8 cellular contexts compared by ENCODE assay signal in genomic region chr16:29995330-29995910, GRCh38. TPM values are rescaled to one million over a fixed set of nuclear protein-coding genes. Genes with fewer than 3 reads are reported as not detected.
DNase-seq lines count a peak whose midpoint lies in the region; ATAC-seq, FAIRE-seq and TF ChIP-seq lines count a peak whose summit lies in the region.

TSS of gene HIRIP3 (minus strand) at chr16:29995617. CDS start at chr16:29995605, 12 bp downstream.

- H3K27ac Mint-ChIP-seq in T-cell = peak within 1 kb of the TSS; percentile 95 to 97
- peak within 1 kb of the TSS; percentile 99 for H3K27ac Mint-ChIP-seq in activated naive CD8-positive, alpha-beta T cell treated with anti-CD3 and anti-CD28 coated beads, Interleukin-2, amount 50 U/mL, for 24 hours
- H3K27ac Mint-ChIP-seq in type B pancreatic cell = peak within 1 kb of the TSS; percentile 97

- FAIRE-seq in GM12891 (lab: Jason Lieb, UNC) = no peak

- H3K9me3 Mint-ChIP-seq in T-cell (no peaks in the 10 kb centered on the region), type B pancreatic cell (no peaks in the 10 kb centered on the region)
- no peaks in the 10 kb centered on the region for H3K9me3 Mint-ChIP-seq in activated naive CD8-positive, alpha-beta T cell treated with anti-CD3 and anti-CD28 coated beads, Interleukin-2, amount 50 U/mL, for 24 hours

- H3K27ac ChIP-seq in heart left ventricle = peak within 1 kb of the TSS; percentile 88 to 100 (median 96)

- CTCF ChIA-PET in T-cell (lab: Charles Lee) = interaction anchor here in 1 of 2 donors (0.7 to 1.2 kb wide), 3 partner anchors 34 to 188 kb away, joined by 4 to 5 read pairs (median 4); partner anchors contain the start of genes PAGR1 and TMEM219

- H3K27me3 Mint-ChIP-seq in T-cell = no peaks in the 10 kb centered on the region
- no peaks in the 10 kb centered on the region for H3K27me3 Mint-ChIP-seq in activated naive CD8-positive, alpha-beta T cell treated with anti-CD3 and anti-CD28 coated beads, Interleukin-2, amount 50 U/mL, for 24 hours
- H3K27me3 Mint-ChIP-seq in type B pancreatic cell = no peaks in the 10 kb centered on the region

- peaks cover 0 to 31% (median 18%) of the 10 kb centered on the region in 12 donors for H3K4me1 ChIP-seq in heart left ventricle

- no peaks in the 10 kb centered on the region for H3K9me3 ChIP-seq in heart left ventricle

- intact Hi-C loops in heart left ventricle (cut with DNase I) (loop anchor here in 9 of 10 donors (1.0 to 10.0 kb wide), 11 partner anchors 18 to 191 kb away; partner anchors contain the start of genes TMEM219 (in 4 of the 9), CDIPT (in 2 of the 9), KCTD13 (in 2 of the 9) and MAZ (in 2 of the 9)), posterior cingulate gyrus (cut with DNase I) (loop anchor here (1.0 to 10.0 kb wide), 2 partner anchors 22 to 181 kb away; partner anchors contain the start of genes PAGR1, PRRT2 and TAOK2)

- 0 to 1% (median 0%) methylated on average over 38 to 53 of the region's 53 CpGs for WGBS in heart left ventricle, 4 donors

- POLR2A ChIA-PET in T-cell (lab: Charles Lee) = interaction anchor here in 1 of 2 donors (0.6 kb wide), 1 partner anchor 173 kb away, joined by 6 read pairs; no protein-coding TSS in a partner anchor

- H3K36me3 Mint-ChIP-seq in T-cell = peaks cover 15% of the 10 kb centered on the region
- peaks cover 28% of the 10 kb centered on the region for H3K36me3 Mint-ChIP-seq in activated naive CD8-positive, alpha-beta T cell treated with anti-CD3 and anti-CD28 coated beads, Interleukin-2, amount 50 U/mL, for 24 hours (ENCODE audit: low read depth)
- H3K36me3 Mint-ChIP-seq in type B pancreatic cell = peaks cover 6% of the 10 kb centered on the region

- peak within 1 kb of the TSS; percentile 53 to 95 (median 80) for H3K4me3 ChIP-seq in heart left ventricle

- TF ChIP-seq POLR2A in GM12891 (IDR thresholded peaks at IDR 0.05; ENCODE audit: low read depth, low read length) = no peak; the same call in 1 of the 2 replicates
- no peak for TF ChIP-seq POLR2A in heart left ventricle (IDR thresholded peaks at IDR 0.05)

- H3K4me3 Mint-ChIP-seq in T-cell (peak within 1 kb of the TSS; percentile 96 to 99 (median 97)), type B pancreatic cell (peak within 1 kb of the TSS; percentile 97)
- peak within 1 kb of the TSS; percentile 97 for H3K4me3 Mint-ChIP-seq in activated naive CD8-positive, alpha-beta T cell treated with anti-CD3 and anti-CD28 coated beads, Interleukin-2, amount 50 U/mL, for 24 hours

- DNase-seq in GM12891 (ENCODE audit: insufficient read length, low spot score) (peak; percentile 91), NCI-H1417 treated with DMSO at 0.1 percent for 48 hours (lab: John Stamatoyannopoulos, UW) (peak; percentile 54), T-cell (peak; percentile 66 to 87 (median 80)), heart left ventricle (peak; percentile 90 to 94 (median 91)), posterior cingulate gyrus (peak; percentile 79 to 97 (median 86)), type B pancreatic cell (ENCODE audit: extremely low spot score, unreplicated experiment) (peak; percentile 88)
- DNase-seq in activated naive CD8-positive, alpha-beta T cell treated with anti-CD3 and anti-CD28 coated beads, Interleukin-2, amount 50 U/mL, for 24 hours = peak; percentile 92

- TF ChIP-seq CTCF in heart left ventricle (IDR thresholded peaks at IDR 0.05) (no peak), type B pancreatic cell (conservative IDR thresholded peaks at IDR 0.05) (no peak)

- peaks cover 0 to 62% (median 46%) of the 10 kb centered on the region in 9 donors for H3K36me3 ChIP-seq in heart left ventricle

- ATAC-seq in HG02678 (IDR thresholded peaks at IDR 0.05; ENCODE audit: unreplicated experiment) (peak; percentile 59), T-cell (replicated peaks in 1 of 4) (peak; percentile 69 to 73 (median 70)), heart left ventricle (peak; percentile 68 to 84 (median 76))
- ATAC-seq in activated naive CD8-positive, alpha-beta T cell treated with anti-CD3 and anti-CD28 coated beads, Interleukin-2, amount 50 U/mL, for 24 hours = peak; percentile 44

- H3K27me3 ChIP-seq in heart left ventricle = no peaks in the 10 kb centered on the region

- H3K4me1 Mint-ChIP-seq in T-cell (peaks cover 32 to 47% (median 43%) of the 10 kb centered on the region in 3 donors), type B pancreatic cell (ENCODE audit: unreplicated experiment) (peaks cover 25% of the 10 kb centered on the region)
- H3K4me1 Mint-ChIP-seq in activated naive CD8-positive, alpha-beta T cell treated with anti-CD3 and anti-CD28 coated beads, Interleukin-2, amount 50 U/mL, for 24 hours = peaks cover 33% of the 10 kb centered on the region

TF ChIP-seq in GM12891, 5 proteins besides CTCF, POLR2A, EP300 and RAD21:
- peak; percentile 18; the same call in 1 of the 2 replicates for TF ChIP-seq POLR2AphosphoS5 (IDR thresholded peaks at IDR 0.05; ENCODE audit: low read depth, low read length)
- no peak for TF ChIP-seq PAX5 (IDR thresholded peaks at IDR 0.05; ENCODE audit: insufficient read depth, low read length, severe bottlenecking)
- TF ChIP-seq SPI1 (IDR thresholded peaks at IDR 0.05; ENCODE audit: low read depth, low read length) = no peak
- peak; percentile 82 for TF ChIP-seq TAF1 (IDR thresholded peaks at IDR 0.05; ENCODE audit: low read depth, low read length)
- no peak for TF ChIP-seq POU2F2 (IDR thresholded peaks at IDR 0.05; ENCODE audit: low read depth, low read length)

RNA-seq across cellular contexts. Expression of gene HIRIP3, which starts in this region (rescaled TPM):
- 21.1 TPM for polyA plus RNA-seq in GM12891 (2012; ENCODE audit: low read depth, missing spikeins)
- total RNA-seq in T-cell = 10 to 100 TPM; 15.0 to 22.8 (median 20.3) TPM
- total RNA-seq in heart left ventricle = 10 to 100 TPM; 13.3 to 21.9 (median 17.5) TPM
- polyA plus RNA-seq in heart left ventricle = 10 to 100 TPM; 20.1 to 27.4 TPM
- total RNA-seq in type B pancreatic cell (ENCODE audit: low replicate concordance) = 13.7 and 20.9 TPM in 2 replicates

Comparison
In these comparisons a context has a peak if more than half of its experiments do, and no peak if none do; other contexts are left out.
1. Peak in every context shown above with its lines: DNase-seq, ATAC-seq, H3K4me3 ChIP-seq and H3K27ac ChIP-seq.